Comparison of ENCODE assay signal across 23 cellular contexts in the genomic region with DNA sequence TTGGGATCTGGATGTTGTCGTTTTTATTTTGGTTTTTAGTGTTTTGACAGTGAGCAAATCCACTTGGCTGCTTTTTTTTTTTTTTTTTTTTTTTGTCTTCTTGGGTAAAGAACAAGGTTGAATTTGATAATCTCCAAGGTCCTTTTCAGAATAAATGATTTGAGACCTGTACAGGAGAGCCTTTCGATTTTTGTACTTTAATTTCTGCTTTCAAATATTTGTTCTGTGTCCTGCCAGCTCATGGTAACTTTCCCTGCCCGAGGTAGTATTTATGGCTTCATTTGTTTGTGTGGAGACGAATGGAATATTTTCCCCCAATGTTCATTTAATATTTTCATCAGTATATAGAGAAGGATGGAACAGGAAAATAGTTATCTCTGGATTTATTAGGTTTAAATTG. TPM values are rescaled to one million over a fixed set of nuclear protein-coding genes. Genes with fewer than 3 reads are reported as not detected.
DNase-seq lines count a peak whose midpoint lies in the region; ATAC-seq and TF ChIP-seq lines count a peak whose summit lies in the region.
"Had no signal": no experiment of that assay in that cellular context is flagged by ENCODE, and none has a peak within 500 bp of the region (broad histone marks: within the 10 kb centered on the region; RNA-seq: fewer than 3 reads in every experiment).

No MANE protein-coding gene starts in this region.

- H3K27me3 ChIP-seq in body of pancreas: no peaks in the 10 kb centered on the region
- H3K27me3 ChIP-seq: ovary, spleen had no signal

- no peaks in the 10 kb centered on the region for H3K9me3 ChIP-seq in HEK293 (ENCODE audit: control insufficient read depth, insufficient read depth, low read depth, low read length)
- no peaks in the 10 kb centered on the region for H3K9me3 ChIP-seq in body of pancreas
- H3K9me3 ChIP-seq: ovary, spleen had no signal

- peak overlapping the region; percentile 85 for H3K27ac Mint-ChIP-seq in activated T-cell treated with anti-CD3 and anti-CD28 coated beads, Interleukin-2, amount 50 U/mL, for 72 hours
- H3K27ac Mint-ChIP-seq in endothelial cell (ENCODE audit: unreplicated experiment): peak overlapping the region; percentile 19
- H3K27ac Mint-ChIP-seq in nephron: peak overlapping the region; percentile 2 to 54 (median 18)
- H3K27ac Mint-ChIP-seq: stimulated activated effector memory CD8-positive, alpha-beta T cell treated with anti-CD3 and anti-CD28 coated beads, Interleukin-12 subunit alpha, Interleukin-12 subunit beta, amount 100 ng/mL, for 72 hours; T-helper 2 cell treated with Interferon-gamma antibody and Interleukin-4, amounts not matched to agents 5 μg/mL and 100 μg/mL, for 36 hours had no signal

- peak overlapping the region in 1 of 2 donors; percentile 16 for H3K4me3 Mint-ChIP-seq in activated T-cell treated with anti-CD3 and anti-CD28 coated beads, Interleukin-2, amount 50 U/mL, for 72 hours
- peak overlapping the region; percentile 10 for H3K4me3 Mint-ChIP-seq in endothelial cell (ENCODE audit: unreplicated experiment)
- no peak overlapping the region for H3K4me3 Mint-ChIP-seq in nephron
- H3K4me3 Mint-ChIP-seq: stimulated activated effector memory CD8-positive, alpha-beta T cell treated with anti-CD3 and anti-CD28 coated beads, Interleukin-12 subunit alpha, Interleukin-12 subunit beta, amount 100 ng/mL, for 72 hours; T-helper 2 cell treated with Interferon-gamma antibody and Interleukin-4, amounts not matched to agents 5 μg/mL and 100 μg/mL, for 36 hours had no signal

- H3K4me3 ChIP-seq in HEK293 (ENCODE audit: low read depth, low read length): no peak overlapping the region
- H3K4me3 ChIP-seq in body of pancreas: no peak overlapping the region
- H3K4me3 ChIP-seq: GM12878, lung, ovary, spleen had no signal

- POLR2A ChIA-PET in HEK293 (lab: Yijun Ruan, JAX): no interaction called here

- intact Hi-C loops in body of pancreas (cut with DNase I): no loop called here

- H3K4me1 Mint-ChIP-seq in activated T-cell treated with anti-CD3 and anti-CD28 coated beads, Interleukin-2, amount 50 U/mL, for 72 hours (ENCODE audit: low read depth): peaks cover 79% of the 10 kb centered on the region
- H3K4me1 Mint-ChIP-seq in endothelial cell (ENCODE audit: unreplicated experiment): peaks cover 16% of the 10 kb centered on the region
- peaks cover 45% of the 10 kb centered on the region for H3K4me1 Mint-ChIP-seq in nephron

- H3K36me3 Mint-ChIP-seq in activated T-cell treated with anti-CD3 and anti-CD28 coated beads, Interleukin-2, amount 50 U/mL, for 72 hours (ENCODE audit: insufficient read depth in 2 of 2): peaks cover 20 to 53% of the 10 kb centered on the region in 2 donors
- H3K36me3 Mint-ChIP-seq in endothelial cell (ENCODE audit: low read depth, unreplicated experiment): peaks cover 27% of the 10 kb centered on the region
- H3K36me3 Mint-ChIP-seq in nephron (ENCODE audit: low read depth): peaks cover 77% of the 10 kb centered on the region

- ATAC-seq in activated T-cell treated with anti-CD3 and anti-CD28 coated beads, Interleukin-2, amount 50 U/mL, for 72 hours (replicated peaks in 1 of 2): no peak
- no peak for ATAC-seq in GM18858 (IDR thresholded peaks at IDR 0.05; ENCODE audit: unreplicated experiment)
- no peak for ATAC-seq in body of pancreas
- ATAC-seq: GM12878; stimulated activated effector memory CD8-positive, alpha-beta T cell treated with anti-CD3 and anti-CD28 coated beads, Interleukin-12 subunit alpha, Interleukin-12 subunit beta, amount 100 ng/mL, for 72 hours had no signal

- H3K4me1 ChIP-seq in HEK293 (ENCODE audit: control insufficient read depth, insufficient read depth, low read length) (peaks cover 27% of the 10 kb centered on the region), body of pancreas (peaks cover 61% of the 10 kb centered on the region)

- no peak for TF ChIP-seq POLR2A in body of pancreas (IDR thresholded peaks at IDR 0.05)

- H3K36me3 ChIP-seq in HEK293 (ENCODE audit: control insufficient read depth in 2 of 2, insufficient read depth in 1 of 2, low read length in 2 of 2): peaks cover 64 to 76% of the 10 kb centered on the region in 2 experiments
- H3K36me3 ChIP-seq in body of pancreas (replicated peaks in 1 of 2; ENCODE audit: insufficient read depth in 1 of 2, low read depth in 2 of 2): no peaks in the 10 kb centered on the region
- H3K36me3 ChIP-seq: ovary had no signal

- TF ChIP-seq CTCF in HEK293 (tag by site-specific recombination; IDR thresholded peaks at IDR 0.05): no peak
- no peak for TF ChIP-seq CTCF in endothelial cell (IDR thresholded peaks at IDR 0.05; ENCODE audit: unreplicated experiment)
- no peak for TF ChIP-seq CTCF in nephron (IDR thresholded peaks at IDR 0.05; ENCODE audit: unreplicated experiment in 3 of 3)
- no peak for TF ChIP-seq CTCF in body of pancreas (IDR thresholded peaks at IDR 0.05)

- DNase-seq in activated T-cell treated with anti-CD3 and anti-CD28 coated beads, Interleukin-2, amount 50 U/mL, for 72 hours: no peak
- DNase-seq in activated T-cell treated with anti-CD3 and anti-CD28 coated beads for 4 hours (no peak), endothelial cell (ENCODE audit: low spot score) (no peak), NCI-H2107 treated with DMSO at 0.1 percent for 48 hours (lab: John Stamatoyannopoulos, UW; ENCODE audit: unreplicated experiment) (no peak), body of pancreas (no peak)
- DNase-seq: activated CD4-positive, alpha-beta T cell treated with anti-CD3 and anti-CD28 coated beads, Interleukin-2, amount 50 U/mL, for 1 hour; activated effector memory CD4-positive, alpha-beta T cell treated with Interleukin-2 at 50 U/mL for 16 hours; amniotic stem cell; KG1; NCI-H2171; NCI-H510A treated with DMSO at 0.1 percent for 48 hours; ovary; spleen; stimulated activated CD4-positive, alpha-beta T cell treated with anti-CD3 and anti-CD28 coated beads, Interleukin-2, amount 100 ng/mL, for 48 hours; substantia nigra; WERI-Rb-1 had no signal

- H3K27me3 Mint-ChIP-seq in activated T-cell treated with anti-CD3 and anti-CD28 coated beads, Interleukin-2, amount 50 U/mL, for 72 hours (ENCODE audit: low read depth): no peaks in the 10 kb centered on the region
- H3K27me3 Mint-ChIP-seq in endothelial cell (ENCODE audit: unreplicated experiment) (peaks cover 2% of the 10 kb centered on the region), nephron (ENCODE audit: low read depth) (no peaks in the 10 kb centered on the region)

- no peaks in the 10 kb centered on the region for H3K9me3 Mint-ChIP-seq in activated T-cell treated with anti-CD3 and anti-CD28 coated beads, Interleukin-2, amount 50 U/mL, for 72 hours
- H3K9me3 Mint-ChIP-seq in endothelial cell (ENCODE audit: unreplicated experiment) (no peaks in the 10 kb centered on the region), nephron (no peaks in the 10 kb centered on the region)
- H3K9me3 Mint-ChIP-seq: stimulated activated effector memory CD8-positive, alpha-beta T cell treated with anti-CD3 and anti-CD28 coated beads, Interleukin-12 subunit alpha, Interleukin-12 subunit beta, amount 100 ng/mL, for 72 hours; T-helper 2 cell treated with Interferon-gamma antibody and Interleukin-4, amounts not matched to agents 5 μg/mL and 100 μg/mL, for 36 hours had no signal

- CTCF ChIA-PET in HEK293 (lab: Yijun Ruan, JAX): no interaction called here

- WGBS in body of pancreas, 2 donors: 16 to 17% methylated on average over 4 of the region's 4 CpGs

- H3K27ac ChIP-seq in HEK293 (ENCODE audit: extremely low read depth, low read depth, low read length) (no peak overlapping the region), body of pancreas (no peak overlapping the region)
- H3K27ac ChIP-seq: ovary, spleen, WERI-Rb-1 had no signal

TF ChIP-seq in HEK293, 187 proteins besides CTCF, POLR2A, EP300 and RAD21:
- TF ChIP-seq ATF2 (tag by site-specific recombination; IDR thresholded peaks at IDR 0.05; ENCODE audit: low read depth) (no peak), ZNF362 (tag by site-specific recombination; IDR thresholded peaks at IDR 0.05) (peak; percentile 63; the same call in 1 of the 2 replicates)
TF ChIP-seq in HEK293: peak in this region for 1.

RNA-seq across cellular contexts. Expression of gene WAC, which starts 19.9 kb away (rescaled TPM):
- 100 to 1,000 TPM; 173 to 194 TPM for total RNA-seq in activated T-cell treated with anti-CD3 and anti-CD28 coated beads, Interleukin-2, amount 50 U/mL, for 72 hours
- total RNA-seq in endothelial cell (ENCODE audit: unreplicated experiment): 122 TPM
- 10 to 100 TPM; 43.8 to 58.3 TPM for total RNA-seq in body of pancreas

Comparison
In these comparisons a context has a peak if more than half of its experiments do, and no peak if none do; other contexts are left out.
1. H3K27ac Mint-ChIP-seq: peak in every context shown above with its lines; median percentile 85 in activated T-cell treated with anti-CD3 and anti-CD28 coated beads, Interleukin-2, amount 50 U/mL, for 72 hours; 19 in endothelial cell; 18 in nephron.